In the genomic region with DNA sequence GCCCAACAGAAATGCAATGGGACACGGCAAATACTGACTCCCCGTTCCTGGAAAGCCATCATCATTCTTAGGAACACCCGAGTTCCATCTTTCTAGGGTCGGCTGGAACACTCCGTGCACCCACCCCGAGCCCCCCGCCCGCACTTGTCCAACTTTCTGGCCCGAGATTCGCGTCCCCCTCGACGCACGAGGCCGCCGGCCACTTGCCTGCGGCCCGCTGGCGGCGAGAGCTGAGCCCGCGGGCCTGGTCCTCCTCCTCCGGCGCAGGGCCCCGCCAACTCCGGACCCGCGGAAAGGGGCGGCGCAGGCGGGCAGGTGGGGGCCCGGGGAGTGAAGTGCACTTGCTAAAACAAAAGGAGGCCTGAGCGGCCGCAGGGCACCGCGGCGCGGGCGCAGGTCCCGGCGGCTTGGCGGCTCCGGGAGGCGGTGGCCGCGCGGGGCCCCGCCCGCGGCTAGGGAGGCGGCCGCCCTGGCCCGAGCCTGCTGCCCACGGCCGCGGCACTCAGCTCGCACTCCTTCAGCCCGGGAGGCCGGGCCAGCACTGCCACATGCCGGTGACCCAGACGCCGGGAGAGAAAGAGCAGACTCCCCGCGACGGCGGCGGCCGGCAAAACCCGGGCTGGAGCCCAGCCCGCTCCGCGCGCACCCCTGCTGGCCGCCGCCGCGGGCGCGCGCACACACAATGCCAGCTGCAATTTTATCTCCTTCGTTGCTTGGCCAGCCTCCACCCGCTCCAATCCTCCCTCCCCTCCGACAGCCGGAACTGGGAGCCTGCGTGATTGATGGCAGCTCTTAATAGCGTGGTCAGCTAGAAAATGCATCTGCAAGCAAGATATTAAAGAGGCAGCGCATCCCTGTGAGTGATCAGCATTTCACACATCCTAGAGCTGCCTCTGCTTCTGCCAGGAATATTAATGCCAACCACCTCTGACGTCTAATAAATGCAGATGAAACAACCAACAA, we compare ENCODE assay signal across 8 cellular contexts.
A peak's percentile ranks its signal among the peaks of the same experiment; 100 is the strongest.
DNase-seq lines count a peak whose midpoint lies in the region; ATAC-seq, FAIRE-seq and TF ChIP-seq lines count a peak whose summit lies in the region.

No MANE protein-coding gene starts in this region.

- TF ChIP-seq POLR2A in H54 (IDR thresholded peaks at IDR 0.05; ENCODE audit: low read depth, low read length): peak; percentile 81

- H3K36me3 ChIP-seq in MG63 (no peaks in the 10 kb centered on the region), neuron (ENCODE audit: insufficient read depth, low read length) (no peaks in the 10 kb centered on the region), thoracic aorta (no peaks in the 10 kb centered on the region)

- H3K9me3 ChIP-seq in MG63 (no peaks in the 10 kb centered on the region), neuron (ENCODE audit: low read length) (no peaks in the 10 kb centered on the region), thoracic aorta (no peaks in the 10 kb centered on the region)

- DNase-seq in ELR (ENCODE audit: low read depth) (peak; percentile 86), H54 (ENCODE audit: insufficient read length, low spot score) (peak; percentile 61), MG63 (peak; percentile 92), SHP77 treated with DMSO at 0.1 percent for 48 hours (lab: John Stamatoyannopoulos, UW) (peak; percentile 88), germinal center (ENCODE audit: low spot score) (peak; percentile 86), thoracic aorta (ENCODE audit: low spot score) (peak; percentile 58)
- DNase-seq in activated naive CD4-positive, alpha-beta T cell treated with anti-CD3 and anti-CD28 coated beads, Interleukin-2, amount 50 U/mL, for 16 hours: peak; percentile 52

- ATAC-seq in thoracic aorta (ENCODE audit: insufficient number of reproducible peaks, low FRiP score, low read depth): peak; percentile 78

- H2AFZ ChIP-seq in neuron (ENCODE audit: low read depth, low read length): no peak overlapping the region

- TF ChIP-seq CTCF in thoracic aorta (IDR thresholded peaks at IDR 0.05): peak; percentile 30

- FAIRE-seq in H54 (lab: Jason Lieb, UNC): peak; percentile 89

- H3K27ac ChIP-seq in thoracic aorta: peak overlapping the region; percentile 70 to 86

- H3K4me1 ChIP-seq in neuron (ENCODE audit: insufficient read depth, low read length) (peaks cover 58% of the 10 kb centered on the region), thoracic aorta (ENCODE audit: control insufficient read depth in 1 of 2, low read depth in 2 of 2) (peaks cover 10 to 33% of the 10 kb centered on the region in 2 donors)

- H3K27me3 ChIP-seq in MG63: no peaks in the 10 kb centered on the region
- no peaks in the 10 kb centered on the region for H3K27me3 ChIP-seq in neuron (ENCODE audit: insufficient read depth, low read length)
- H3K27me3 ChIP-seq in thoracic aorta (replicated peaks; ENCODE audit: insufficient read depth): no peaks in the 10 kb centered on the region

- peak overlapping the region; percentile 59 for H3K4me3 ChIP-seq in MG63
- H3K4me3 ChIP-seq in neuron (ENCODE audit: low read length): peak overlapping the region; percentile 74
- peak overlapping the region; percentile 88 for H3K4me3 ChIP-seq in thoracic aorta

Comparison
In these comparisons a context has a peak if more than half of its experiments do, and no peak if none do; other contexts are left out.
1. Peak in every context shown above with its lines: DNase-seq, ATAC-seq, H3K4me3 ChIP-seq and H3K27ac ChIP-seq.